ENCODE assay signal across 19 cellular contexts in the genomic region with DNA sequence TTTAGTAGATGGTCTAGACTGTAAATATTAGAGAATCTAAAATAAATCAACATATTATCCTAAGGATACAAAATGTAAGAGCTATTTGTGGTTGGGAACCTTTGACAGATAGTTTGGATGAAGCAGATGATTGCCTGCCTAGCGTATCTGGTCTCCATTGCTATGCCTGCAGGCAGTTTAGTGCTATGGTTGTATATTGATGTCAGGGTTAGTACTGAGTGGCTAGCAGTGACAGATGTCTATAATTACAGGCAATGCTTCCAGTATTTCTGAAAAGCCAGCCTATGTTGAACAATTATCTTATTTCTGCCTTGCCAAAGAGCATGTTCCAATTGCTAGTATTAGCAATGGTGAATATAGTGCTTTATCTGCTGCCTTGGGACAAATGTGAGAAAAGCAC.
"Had no signal": no experiment of that assay in that cellular context is flagged by ENCODE, and none has a peak within 500 bp of the region (broad histone marks: within the 10 kb centered on the region; RNA-seq: fewer than 3 reads in every experiment).

No MANE protein-coding gene starts in this region.

- H3K9me3 Mint-ChIP-seq: activated CD8-positive, alpha-beta T cell treated with anti-CD3 and anti-CD28 coated beads for 36 hours; activated naive CD8-positive, alpha-beta T cell treated with anti-CD3 and anti-CD28 coated beads, Interleukin-2, amount 10 ng/mL, durations not matched to agents 7 days and 5 days; activated T-cell treated with anti-CD3 and anti-CD28 coated beads, Interleukin-2, amount 50 U/mL, for 72 hours; memory B cell; natural killer cell treated with Interleukin-12 subunit alpha and Interleukin-12 subunit beta and Interleukin-15 and Interleukin-18, amount 100 ng/mL, for 72 hours; stimulated activated effector memory CD8-positive, alpha-beta T cell treated with anti-CD3 and anti-CD28 coated beads, Interleukin-12 subunit alpha, Interleukin-12 subunit beta, amount 100 ng/mL, for 72 hours had no signal

- H3K27me3 ChIP-seq: dorsolateral prefrontal cortex, esophagus squamous epithelium, heart right ventricle, right lobe of liver, tibial artery, uterus had no signal

- H3K36me3 Mint-ChIP-seq: activated naive CD8-positive, alpha-beta T cell treated with anti-CD3 and anti-CD28 coated beads, Interleukin-2, amount 10 ng/mL, durations not matched to agents 7 days and 5 days; memory B cell; natural killer cell treated with Interleukin-12 subunit alpha and Interleukin-12 subunit beta and Interleukin-15 and Interleukin-18, amount 100 ng/mL, for 72 hours; stimulated activated effector memory CD8-positive, alpha-beta T cell treated with anti-CD3 and anti-CD28 coated beads, Interleukin-12 subunit alpha, Interleukin-12 subunit beta, amount 100 ng/mL, for 72 hours had no signal

- DNase-seq: activated CD4-positive, alpha-beta T cell treated with anti-CD3 and anti-CD28 coated beads for 36 hours; activated CD8-positive, alpha-beta memory T cell treated with anti-CD3 and anti-CD28 coated beads, Interleukin-2, amount 50 U/mL, for 4 hours; activated CD8-positive, alpha-beta T cell treated with anti-CD3 and anti-CD28 coated beads for 36 hours; activated naive CD8-positive, alpha-beta T cell treated with anti-CD3 and anti-CD28 coated beads, Interleukin-2, amount 10 ng/mL, durations not matched to agents 7 days and 5 days; activated T-cell treated with anti-CD3 and anti-CD28 coated beads, Interleukin-2, amount 50 U/mL, for 72 hours; anterior cingulate cortex; dorsolateral prefrontal cortex; esophagus squamous epithelium; heart right ventricle; occipital lobe; right lobe of liver; tibial artery; uterus; WERI-Rb-1 had no signal

- H3K4me3 ChIP-seq: dorsolateral prefrontal cortex, esophagus squamous epithelium, heart right ventricle, prostate gland, right lobe of liver, tibial artery, uterus had no signal

- H3K4me1 ChIP-seq: esophagus squamous epithelium, heart right ventricle, prostate gland, right lobe of liver, tibial artery, uterus had no signal

- ATAC-seq: activated CD4-positive, alpha-beta T cell treated with anti-CD3 and anti-CD28 coated beads for 36 hours; activated CD8-positive, alpha-beta T cell treated with anti-CD3 and anti-CD28 coated beads for 36 hours; activated T-cell treated with anti-CD3 and anti-CD28 coated beads, Interleukin-2, amount 50 U/mL, for 72 hours; heart right ventricle; left lobe of liver; natural killer cell treated with Interleukin-12 subunit alpha and Interleukin-12 subunit beta and Interleukin-15 and Interleukin-18, amount 100 ng/mL, for 72 hours; right lobe of liver; stimulated activated effector memory CD8-positive, alpha-beta T cell treated with anti-CD3 and anti-CD28 coated beads, Interleukin-12 subunit alpha, Interleukin-12 subunit beta, amount 100 ng/mL, for 72 hours had no signal

- H3K27me3 Mint-ChIP-seq: activated CD8-positive, alpha-beta T cell treated with anti-CD3 and anti-CD28 coated beads for 36 hours; natural killer cell treated with Interleukin-12 subunit alpha and Interleukin-12 subunit beta and Interleukin-15 and Interleukin-18, amount 100 ng/mL, for 72 hours had no signal

- H3K9me3 ChIP-seq: esophagus squamous epithelium, heart right ventricle, prostate gland, right lobe of liver, tibial artery, uterus had no signal

- H3K27ac ChIP-seq: dorsolateral prefrontal cortex, esophagus squamous epithelium, heart right ventricle, prostate gland, right lobe of liver, tibial artery, uterus, WERI-Rb-1 had no signal

- H3K36me3 ChIP-seq: esophagus squamous epithelium, heart right ventricle, prostate gland, right lobe of liver, tibial artery, uterus, WERI-Rb-1 had no signal

- H3K27ac Mint-ChIP-seq: activated CD4-positive, alpha-beta T cell treated with anti-CD3 and anti-CD28 coated beads for 36 hours; activated CD8-positive, alpha-beta T cell treated with anti-CD3 and anti-CD28 coated beads for 36 hours; activated naive CD8-positive, alpha-beta T cell treated with anti-CD3 and anti-CD28 coated beads, Interleukin-2, amount 10 ng/mL, durations not matched to agents 7 days and 5 days; activated T-cell treated with anti-CD3 and anti-CD28 coated beads, Interleukin-2, amount 50 U/mL, for 72 hours; memory B cell; natural killer cell treated with Interleukin-12 subunit alpha and Interleukin-12 subunit beta and Interleukin-15 and Interleukin-18, amount 100 ng/mL, for 72 hours; stimulated activated effector memory CD8-positive, alpha-beta T cell treated with anti-CD3 and anti-CD28 coated beads, Interleukin-12 subunit alpha, Interleukin-12 subunit beta, amount 100 ng/mL, for 72 hours had no signal

- H3K4me1 Mint-ChIP-seq: activated CD4-positive, alpha-beta T cell treated with anti-CD3 and anti-CD28 coated beads for 36 hours; activated naive CD8-positive, alpha-beta T cell treated with anti-CD3 and anti-CD28 coated beads, Interleukin-2, amount 10 ng/mL, durations not matched to agents 7 days and 5 days; memory B cell; stimulated activated effector memory CD8-positive, alpha-beta T cell treated with anti-CD3 and anti-CD28 coated beads, Interleukin-12 subunit alpha, Interleukin-12 subunit beta, amount 100 ng/mL, for 72 hours had no signal

- H3K4me3 Mint-ChIP-seq: activated CD4-positive, alpha-beta T cell treated with anti-CD3 and anti-CD28 coated beads for 36 hours; activated CD8-positive, alpha-beta T cell treated with anti-CD3 and anti-CD28 coated beads for 36 hours; activated naive CD8-positive, alpha-beta T cell treated with anti-CD3 and anti-CD28 coated beads, Interleukin-2, amount 10 ng/mL, durations not matched to agents 7 days and 5 days; activated T-cell treated with anti-CD3 and anti-CD28 coated beads, Interleukin-2, amount 50 U/mL, for 72 hours; memory B cell; natural killer cell treated with Interleukin-12 subunit alpha and Interleukin-12 subunit beta and Interleukin-15 and Interleukin-18, amount 100 ng/mL, for 72 hours; stimulated activated effector memory CD8-positive, alpha-beta T cell treated with anti-CD3 and anti-CD28 coated beads, Interleukin-12 subunit alpha, Interleukin-12 subunit beta, amount 100 ng/mL, for 72 hours had no signal
